In genomic region chr1:20603473-20604464, GRCh38 we compare ENCODE assay signal across 1 cellular context.
TF ChIP-seq lines count a peak whose summit lies in the region.

No MANE protein-coding gene starts in this region.

TF ChIP-seq in H1, 55 proteins besides CTCF, POLR2A, EP300 and RAD21:
- no peak for TF ChIP-seq ATF2 (IDR thresholded peaks at IDR 0.05; ENCODE audit: low read length)
- TF ChIP-seq ATF3 (IDR thresholded peaks at IDR 0.05; ENCODE audit: insufficient read depth, low read depth, low read length): no peak
- TF ChIP-seq YY1 (IDR thresholded peaks at IDR 0.05; ENCODE audit: low read depth, low read length): 0 out of 2 replicates have a peak, but pooled peaks have one; percentile 30
- peak; percentile 42 for TF ChIP-seq USF2 (IDR thresholded peaks at IDR 0.05; ENCODE audit: low read length)
